Comparison of ENCODE assay signal across 21 cellular contexts in the genomic region with DNA sequence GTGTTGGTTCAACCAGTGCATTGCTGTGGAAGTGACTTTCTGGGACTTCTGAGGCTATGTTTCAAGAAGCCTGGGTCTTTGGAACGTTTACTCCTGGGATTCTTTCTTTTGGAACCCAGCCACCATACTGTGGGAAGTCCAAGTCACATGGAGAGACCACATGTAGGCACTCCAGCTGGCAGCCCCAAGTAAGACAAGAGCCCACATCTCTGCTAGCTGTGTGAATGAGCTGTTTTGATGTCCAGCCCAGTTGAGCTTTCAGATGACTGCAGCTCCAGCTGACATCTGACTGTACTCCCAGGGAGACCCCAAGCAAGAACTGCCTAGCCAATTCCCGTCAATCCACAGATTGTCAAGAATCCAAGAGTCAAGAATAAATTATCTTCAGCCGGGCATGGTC.
"Had no signal": no experiment of that assay in that cellular context is flagged by ENCODE, and none has a peak within 500 bp of the region (broad histone marks: within the 10 kb centered on the region; RNA-seq: fewer than 3 reads in every experiment).

No MANE protein-coding gene starts in this region.

- DNase-seq: activated B cell treated with CpG ODN at 0.5 μM for 24 hours; activated CD4-positive, alpha-beta T cell treated with anti-CD3 and anti-CD28 coated beads, Interleukin-2, amount 10 ng/mL, durations not matched to agents 24 days and 14 days; activated CD8-positive, alpha-beta memory T cell treated with anti-CD3 and anti-CD28 coated beads, Interleukin-2, amount 50 U/mL, for 4 hours; activated CD8-positive, alpha-beta T cell treated with anti-CD3 and anti-CD28 coated beads, Interleukin-2, amount 10 ng/mL, durations not matched to agents 7 days and 5 days; activated gamma-delta T cell; activated T-cell treated with anti-CD3 and anti-CD28 coated beads, Interleukin-2, amount 50 U/mL, for 48 hours; foreskin fibroblast; glutamatergic neuron; hypothalamus; kidney; left ventricle myocardium superior; naive thymus-derived CD8-positive, alpha-beta T cell; stimulated activated CD4-positive, alpha-beta T cell treated with anti-CD3 and anti-CD28 coated beads, Interleukin-15, amount 100 ng/mL, for 24 hours; stimulated activated CD4-positive, alpha-beta T cell treated with anti-CD3 and anti-CD28 coated beads, Interleukin-4, amount 100 ng/mL, for 24 hours; stimulated activated naive CD4-positive, alpha-beta T cell; transverse colon had no signal

- H3K4me3 ChIP-seq: breast epithelium, transverse colon had no signal

- H3K27me3 ChIP-seq: breast epithelium, neutrophil, transverse colon had no signal

- H3K27ac ChIP-seq: breast epithelium, epithelial cell of prostate, neutrophil, parathyroid adenoma, transverse colon had no signal

- H3K36me3 ChIP-seq: breast epithelium, neutrophil, transverse colon had no signal

- ATAC-seq: activated CD8-positive, alpha-beta T cell treated with anti-CD3 and anti-CD28 coated beads, Interleukin-2, amount 10 ng/mL, durations not matched to agents 7 days and 5 days; activated naive CD4-positive, alpha-beta T cell treated with anti-CD3 and anti-CD28 coated beads, Interleukin-2, amount 50 U/mL, for 72 hours; left ventricle myocardium superior; naive thymus-derived CD8-positive, alpha-beta T cell had no signal
